In the genomic region with DNA sequence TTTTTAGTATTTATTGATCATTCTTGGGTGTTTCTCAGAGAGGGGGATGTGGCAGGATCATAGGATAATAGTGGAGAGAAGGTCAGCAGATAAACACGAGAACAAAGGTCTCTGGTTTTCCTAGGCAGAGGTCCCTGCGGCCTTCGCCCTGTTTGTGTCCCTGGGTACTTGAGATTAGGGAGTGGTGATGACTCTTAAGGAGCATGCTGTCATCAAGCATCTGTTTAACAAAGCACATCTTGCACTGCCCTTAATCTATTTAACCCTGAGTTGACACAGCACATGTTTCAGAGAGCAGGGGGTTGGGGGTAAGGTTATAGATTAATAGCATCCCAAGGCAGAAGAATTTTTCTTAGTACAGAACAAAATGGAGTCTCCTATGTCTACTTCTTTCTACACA, we compare ENCODE assay signal across 1 cellular context.
TF ChIP-seq lines count a peak whose summit lies in the region.
"Not testable (repeated sequence)": the region's sequence is repeated elsewhere in the genome, so short reads cannot be mapped to it uniquely, and the experiment has no call there.

No MANE protein-coding gene starts in this region.

TF ChIP-seq in K562, 482 proteins besides CTCF, POLR2A, EP300 and RAD21:
- 0 out of 2 replicates have a peak, but pooled peaks have one; percentile 20 for TF ChIP-seq CXXC5 (CRISPR knock-in tag; IDR thresholded peaks at IDR 0.05)
- peak; percentile 84 for TF ChIP-seq TCF3 (CRISPR knock-in tag; IDR thresholded peaks at IDR 0.05)
- peak; percentile 61 for TF ChIP-seq MEIS2 (IDR thresholded peaks at IDR 0.05; ENCODE audit: partially characterized antibody)
- TF ChIP-seq DMBX1 (CRISPR knock-in tag; IDR thresholded peaks at IDR 0.05; ENCODE audit: borderline replicate concordance) = peak; percentile 68; the same call in 1 of the 2 replicates
- TF ChIP-seq, protein P1, sequence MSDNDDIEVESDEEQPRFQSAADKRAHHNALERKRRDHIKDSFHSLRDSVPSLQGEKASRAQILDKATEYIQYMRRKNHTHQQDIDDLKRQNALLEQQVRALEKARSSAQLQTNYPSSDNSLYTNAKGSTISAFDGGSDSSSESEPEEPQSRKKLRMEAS (CRISPR knock-in tag; IDR thresholded peaks at IDR 0.05) = peak; percentile 64
- TF ChIP-seq DPF2 (IDR thresholded peaks at IDR 0.05) = peak; percentile 74; the same call in 1 of the 2 replicates
- TF ChIP-seq, protein P2, sequence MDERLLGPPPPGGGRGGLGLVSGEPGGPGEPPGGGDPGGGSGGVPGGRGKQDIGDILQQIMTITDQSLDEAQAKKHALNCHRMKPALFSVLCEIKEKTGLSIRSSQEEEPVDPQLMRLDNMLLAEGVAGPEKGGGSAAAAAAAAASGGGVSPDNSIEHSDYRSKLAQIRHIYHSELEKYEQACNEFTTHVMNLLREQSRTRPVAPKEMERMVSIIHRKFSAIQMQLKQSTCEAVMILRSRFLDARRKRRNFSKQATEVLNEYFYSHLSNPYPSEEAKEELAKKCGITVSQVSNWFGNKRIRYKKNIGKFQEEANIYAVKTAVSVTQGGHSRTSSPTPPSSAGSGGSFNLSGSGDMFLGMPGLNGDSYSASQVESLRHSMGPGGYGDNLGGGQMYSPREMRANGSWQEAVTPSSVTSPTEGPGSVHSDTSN (CRISPR knock-in tag; IDR thresholded peaks at IDR 0.05; ENCODE audit: low read depth) = not testable (repeated sequence)
- TF ChIP-seq, protein P2 (tag; conservative IDR thresholded peaks at IDR 0.05; ENCODE audit: low read depth) = 0 out of 2 replicates have a peak, but pooled peaks have one; percentile 38
- peak; percentile 86 for TF ChIP-seq SOX6 (IDR thresholded peaks at IDR 0.05)
- 0 out of 2 replicates have a peak, but pooled peaks have one; percentile 29 for TF ChIP-seq LEF1 (IDR thresholded peaks at IDR 0.05)
- TF ChIP-seq TEAD4 (IDR thresholded peaks at IDR 0.05; ENCODE audit: low read length) = 0 out of 2 replicates have a peak, but pooled peaks have one; percentile 31
- not testable (repeated sequence) for TF ChIP-seq TEAD4 (CRISPR knock-in tag; IDR thresholded peaks at IDR 0.05; ENCODE audit: borderline replicate concordance)
- TF ChIP-seq CREM (IDR thresholded peaks at IDR 0.05; ENCODE audit: low read depth) = 0 out of 2 replicates have a peak, but pooled peaks have one; percentile 21
- TF ChIP-seq TRIM24 (IDR thresholded peaks at IDR 0.05) = peak; percentile 54 to 57; a peak in 3 of 4 replicates
- 0 out of 4 replicates have a peak, but pooled peaks of 1 of the 2 experiments have one; percentile 12 for TF ChIP-seq FOXK2 (conservative IDR thresholded peaks at IDR 0.05 in 1 of 2, IDR thresholded peaks at IDR 0.05 in 1 of 2; ENCODE audit: low read depth in 2 of 2)
- TF ChIP-seq, protein P3, sequence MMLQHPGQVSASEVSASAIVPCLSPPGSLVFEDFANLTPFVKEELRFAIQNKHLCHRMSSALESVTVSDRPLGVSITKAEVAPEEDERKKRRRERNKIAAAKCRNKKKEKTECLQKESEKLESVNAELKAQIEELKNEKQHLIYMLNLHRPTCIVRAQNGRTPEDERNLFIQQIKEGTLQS (IDR thresholded peaks at IDR 0.05) = peak; percentile 64
- TF ChIP-seq, protein P3 (CRISPR knock-in tag; conservative IDR thresholded peaks at IDR 0.05) = not testable (repeated sequence)
- peak; percentile 39; the same call in 1 of the 2 replicates for TF ChIP-seq SMARCA4 (IDR thresholded peaks at IDR 0.05)
- peak; percentile 87 for TF ChIP-seq CBFA2T3 (IDR thresholded peaks at IDR 0.05)
- TF ChIP-seq KDM1A (IDR thresholded peaks at IDR 0.05) = peak; percentile 64 to 68
- peak; percentile 74 for TF ChIP-seq ARID1B (IDR thresholded peaks at IDR 0.05)
- TF ChIP-seq, protein P4, sequence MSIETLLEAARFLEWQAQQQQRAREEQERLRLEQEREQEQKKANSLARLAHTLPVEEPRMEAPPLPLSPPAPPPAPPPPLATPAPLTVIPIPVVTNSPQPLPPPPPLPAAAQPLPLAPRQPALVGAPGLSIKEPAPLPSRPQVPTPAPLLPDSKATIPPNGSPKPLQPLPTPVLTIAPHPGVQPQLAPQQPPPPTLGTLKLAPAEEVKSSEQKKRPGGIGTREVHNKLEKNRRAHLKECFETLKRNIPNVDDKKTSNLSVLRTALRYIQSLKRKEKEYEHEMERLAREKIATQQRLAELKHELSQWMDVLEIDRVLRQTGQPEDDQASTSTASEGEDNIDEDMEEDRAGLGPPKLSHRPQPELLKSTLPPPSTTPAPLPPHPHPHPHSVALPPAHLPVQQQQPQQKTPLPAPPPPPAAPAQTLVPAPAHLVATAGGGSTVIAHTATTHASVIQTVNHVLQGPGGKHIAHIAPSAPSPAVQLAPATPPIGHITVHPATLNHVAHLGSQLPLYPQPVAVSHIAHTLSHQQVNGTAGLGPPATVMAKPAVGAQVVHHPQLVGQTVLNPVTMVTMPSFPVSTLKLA (conservative IDR thresholded peaks at IDR 0.05) = 0 out of 4 replicates have a peak, but pooled peaks of 1 of the 2 experiments have one; percentile 41
- peak; percentile 26; the same call in 1 of the 2 replicates for TF ChIP-seq NFIC (IDR thresholded peaks at IDR 0.05)
- TF ChIP-seq CBFA2T2 (conservative IDR thresholded peaks at IDR 0.05) = peak; percentile 82
- TF ChIP-seq NCOR1 (IDR thresholded peaks at IDR 0.05) = peak; percentile 56
- peak; percentile 67 for TF ChIP-seq TAL1 (IDR thresholded peaks at IDR 0.05)
- TF ChIP-seq MTA2 (IDR thresholded peaks at IDR 0.05; ENCODE audit: low read depth) = peak; percentile 54
